Comparison of ENCODE assay signal across 6 cellular contexts in the genomic region with DNA sequence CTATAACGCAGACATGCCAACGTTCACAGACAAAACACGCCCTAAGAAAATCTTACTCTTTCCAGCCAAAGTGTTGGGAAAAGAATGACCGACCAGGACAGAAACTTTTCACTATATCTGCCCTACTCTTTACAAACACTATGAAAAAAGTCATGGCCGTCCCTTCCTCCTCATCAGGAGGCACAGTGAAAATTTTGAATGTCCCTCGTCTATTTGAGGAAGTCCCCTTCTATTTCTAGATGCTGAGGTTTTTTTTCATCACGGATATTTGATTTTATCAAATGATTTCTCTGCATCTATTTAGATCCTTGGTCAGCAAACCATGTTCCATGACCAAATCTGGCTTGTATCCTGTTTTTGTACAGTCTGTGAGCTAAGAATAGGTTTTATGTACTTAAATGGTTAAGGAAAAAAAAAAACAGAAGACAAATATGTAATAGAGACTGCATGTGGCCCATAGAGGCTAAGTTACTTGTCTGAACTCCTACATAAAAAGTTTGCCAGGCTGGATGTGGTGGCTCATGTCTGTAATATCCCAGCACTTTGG. TPM values are rescaled to one million over a fixed set of nuclear protein-coding genes. Genes with fewer than 3 reads are reported as not detected.
"Had no signal": no experiment of that assay in that cellular context is flagged by ENCODE, and none has a peak within 500 bp of the region (broad histone marks: within the 10 kb centered on the region; RNA-seq: fewer than 3 reads in every experiment).

No MANE protein-coding gene starts in this region.

RNA-seq across cellular contexts. Expression of gene RNU2-63P, which starts 22.0 kb away (rescaled TPM):
- total RNA-seq: M059J, PC-9, Right ventricle myocardium inferior, RPMI7951, SJCRH30, SK-MEL-5 had no signal
